In the genomic region with DNA sequence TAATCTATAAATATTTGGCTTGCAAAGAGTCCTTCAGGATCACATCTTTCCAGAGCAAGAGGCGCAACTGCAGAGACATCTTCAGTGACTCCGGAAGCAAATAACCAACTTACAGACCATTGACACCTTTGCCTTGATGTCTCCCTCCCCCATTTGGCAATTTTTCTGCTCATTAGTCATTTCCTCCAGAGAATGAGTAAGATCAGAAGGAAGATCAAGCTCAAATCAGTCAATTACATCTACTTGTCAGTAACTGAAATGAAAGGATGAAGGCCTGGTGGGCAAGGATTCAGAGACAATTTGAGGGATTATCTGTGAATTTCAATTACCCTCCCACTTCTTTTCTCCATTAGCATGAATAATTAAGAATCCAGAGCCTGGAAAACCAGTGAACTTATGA, we compare ENCODE assay signal across 23 cellular contexts.
DNase-seq lines count a peak whose midpoint lies in the region; ATAC-seq and TF ChIP-seq lines count a peak whose summit lies in the region.
"Had no signal": no experiment of that assay in that cellular context is flagged by ENCODE, and none has a peak within 500 bp of the region (broad histone marks: within the 10 kb centered on the region; RNA-seq: fewer than 3 reads in every experiment).

No MANE protein-coding gene starts in this region.

- H3K27ac ChIP-seq in breast epithelium = no peak overlapping the region
- no peak overlapping the region for H3K27ac ChIP-seq in foreskin keratinocyte
- H3K27ac ChIP-seq in left lung = no peak overlapping the region
- H3K27ac ChIP-seq: 22Rv1, BLaER1, SK-N-MC had no signal

- no peaks in the 10 kb centered on the region for H3K36me3 Mint-ChIP-seq in MCF 10A (ENCODE audit: insufficient read depth, unreplicated experiment)
- H3K36me3 Mint-ChIP-seq: CD8-positive, alpha-beta memory T cell; IgD-negative memory B cell; T-cell had no signal

- H3K4me1 Mint-ChIP-seq in MCF 10A (ENCODE audit: insufficient read depth, unreplicated experiment) = peaks cover 17% of the 10 kb centered on the region
- H3K4me1 Mint-ChIP-seq: CD8-positive, alpha-beta memory T cell; T-cell had no signal

- H3K9me3 ChIP-seq in breast epithelium = no peaks in the 10 kb centered on the region
- H3K9me3 ChIP-seq in left lung = no peaks in the 10 kb centered on the region
- H3K9me3 ChIP-seq: BLaER1 had no signal

- H3K4me3 ChIP-seq in breast epithelium = no peak overlapping the region
- no peak overlapping the region for H3K4me3 ChIP-seq in left lung
- H3K4me3 ChIP-seq: BLaER1, SK-N-MC had no signal

- no TSS peak for BruUV-seq in MCF 10A (replicated peaks; lab: Mats Ljungman, UMichigan)

- H3K27me3 ChIP-seq in breast epithelium (no peaks in the 10 kb centered on the region), foreskin keratinocyte (no peaks in the 10 kb centered on the region), left lung (no peaks in the 10 kb centered on the region)
- H3K27me3 ChIP-seq: BLaER1 had no signal

- peak; percentile 63 for DNase-seq in MCF 10A (ENCODE audit: unreplicated experiment)
- no peak for DNase-seq in breast epithelium (ENCODE audit: low spot score in 2 of 2)
- peak; percentile 43 for DNase-seq in RPMI7951 (ENCODE audit: low read depth)
- peak in 1 of 2 donors; percentile 58 for DNase-seq in foreskin keratinocyte
- no peak for DNase-seq in HUDEP-2 (lab: John Stamatoyannopoulos, UW; ENCODE audit: unreplicated experiment in 76 of 76)
- DNase-seq in NCI-H2081 (lab: John Stamatoyannopoulos, UW) = no peak
- no peak for DNase-seq in left lung
- no peak for DNase-seq in Kasumi-1 (lab: John Stamatoyannopoulos, UW)
- DNase-seq: CD8-positive, alpha-beta memory T cell; DND-41; GF-D8; HFFc6; NCI-H1436; NCI-H2029; NCI-H2171 treated with DMSO at 0.1 percent for 48 hours; NCI-H510A; NCI-H82; Right ventricle myocardium superior; T-cell had no signal

- no peak overlapping the region for H3K27ac Mint-ChIP-seq in MCF 10A (ENCODE audit: low read depth, unreplicated experiment)
- H3K27ac Mint-ChIP-seq: CD8-positive, alpha-beta memory T cell; HFFc6; T-cell had no signal

- TF ChIP-seq CTCF in MCF 10A (IDR thresholded peaks at IDR 0.05; ENCODE audit: unreplicated experiment) (no peak), breast epithelium (IDR thresholded peaks at IDR 0.05) (no peak), foreskin keratinocyte (conservative IDR thresholded peaks at IDR 0.05) (no peak), left lung (IDR thresholded peaks at IDR 0.05) (no peak)

- H3K27me3 Mint-ChIP-seq in MCF 10A (ENCODE audit: insufficient read depth, unreplicated experiment) = no peaks in the 10 kb centered on the region
- H3K27me3 Mint-ChIP-seq: CD8-positive, alpha-beta memory T cell; IgD-negative memory B cell; T-cell had no signal

- H3K36me3 ChIP-seq in breast epithelium (no peaks in the 10 kb centered on the region), left lung (no peaks in the 10 kb centered on the region)
- H3K36me3 ChIP-seq: BLaER1 had no signal

- no peak overlapping the region for H3K4me3 Mint-ChIP-seq in MCF 10A (ENCODE audit: unreplicated experiment)
- H3K4me3 Mint-ChIP-seq: CD8-positive, alpha-beta memory T cell; HFFc6; IgD-negative memory B cell; T-cell had no signal

- no peaks in the 10 kb centered on the region for H3K9me3 Mint-ChIP-seq in MCF 10A (ENCODE audit: unreplicated experiment)
- H3K9me3 Mint-ChIP-seq: HFFc6 had no signal

- POLR2A ChIA-PET in MCF 10A (lab: Yijun Ruan, JAX) = interaction anchor here (0.6 kb wide), 1 partner anchor 365 kb away, joined by 3 read pairs; no protein-coding TSS in a partner anchor

- TF ChIP-seq POLR2A in breast epithelium (IDR thresholded peaks at IDR 0.05) = no peak

- ATAC-seq in foreskin keratinocyte = peak; percentile 34
- no peak for ATAC-seq in left lung
- ATAC-seq: T-cell had no signal

- CTCF ChIA-PET in MCF 10A (lab: Yijun Ruan, JAX) = no interaction called here

- intact Hi-C loops in MCF 10A (cut with micrococcal nuclease) (no loop called here), breast epithelium (cut with DNase I; ENCODE audit: low total_unique reads) (no loop called here), left lung (cut with DNase I) (no loop called here)

- H3K4me1 ChIP-seq in breast epithelium = no peaks in the 10 kb centered on the region
- H3K4me1 ChIP-seq in foreskin keratinocyte = peaks cover 10% of the 10 kb centered on the region
- no peaks in the 10 kb centered on the region for H3K4me1 ChIP-seq in left lung
- H3K4me1 ChIP-seq: BLaER1 had no signal

Comparison
In these comparisons a context has a peak if more than half of its experiments do, and no peak if none do; other contexts are left out.
1. DNase-seq: peak in MCF 10A (single experiment) and RPMI7951 (single experiment); none in breast epithelium (0 of 2), HUDEP-2 (0 of 76), NCI-H2081 (0 of 2), left lung (0 of 2) and Kasumi-1 (0 of 2).